16 cellular contexts compared by ENCODE assay signal in genomic region chr6:31353508-31353907, GRCh38. TPM values are rescaled to one million over a fixed set of nuclear protein-coding genes. Genes with fewer than 3 reads are reported as not detected.
DNase-seq lines count a peak whose midpoint lies in the region; ATAC-seq and TF ChIP-seq lines count a peak whose summit lies in the region.
"Had no signal": no experiment of that assay in that cellular context is flagged by ENCODE, and none has a peak within 500 bp of the region (broad histone marks: within the 10 kb centered on the region; RNA-seq: fewer than 3 reads in every experiment).

No MANE protein-coding gene starts in this region.

- H3K9me3 ChIP-seq in A673 (ENCODE audit: low read depth, low read length, poor library complexity, severe bottlenecking), result no peaks in the 10 kb centered on the region
- H3K9me3 ChIP-seq: MG63, thyroid gland had no signal

- H3K36me3 ChIP-seq in A673 (ENCODE audit: insufficient read depth, low read length, poor library complexity, severe bottlenecking), result no peaks in the 10 kb centered on the region
- H3K36me3 ChIP-seq: MG63, thyroid gland had no signal

- H3K27ac ChIP-seq in A673 (ENCODE audit: low read depth, low read length, poor library complexity, severe bottlenecking) (no peak overlapping the region), coronary artery (no peak overlapping the region)
- H3K27ac ChIP-seq: thyroid gland had no signal

- ATAC-seq in activated CD8-positive, alpha-beta memory T cell treated with anti-CD3 and anti-CD28 coated beads, Interleukin-2, amount 10 ng/mL, durations not matched to agents 7 days and 5 days, result no peak
- no peak for ATAC-seq in activated T-helper 17 cell treated with anti-CD3 and anti-CD28 coated beads, Interleukin-2, amount 50 U/mL, for 72 hours (replicated peaks)
- ATAC-seq in natural killer cell, result no peak
- ATAC-seq: left colon, WTC11 had no signal

- no TSS peak for BruUV-seq in A673 (replicated peaks; lab: Mats Ljungman, UMichigan)

- intact Hi-C loops in natural killer cell (cut with micrococcal nuclease), result loop anchor here (10.0 kb wide), 1 partner anchor 739 kb away; the partner anchor contains the start of genes MRPS18B and PPP1R10
- intact Hi-C loops in A673 (cut with micrococcal nuclease; ENCODE audit: unreplicated experiment), result no loop called here

- H3K27ac Mint-ChIP-seq in activated CD8-positive, alpha-beta memory T cell treated with anti-CD3 and anti-CD28 coated beads, Interleukin-2, amount 10 ng/mL, durations not matched to agents 7 days and 5 days, result peak overlapping the region; percentile 24
- H3K27ac Mint-ChIP-seq in activated T-helper 17 cell treated with anti-CD3 and anti-CD28 coated beads, Interleukin-2, amount 50 U/mL, for 72 hours, result peak overlapping the region; percentile 74
- H3K27ac Mint-ChIP-seq in natural killer cell, result peak overlapping the region; percentile 100
- H3K27ac Mint-ChIP-seq: WTC11 had no signal

- in situ Hi-C loops in G401 (cut with HindIII; ENCODE audit: low sequenced_read_pairs), result no loop called here

- peaks cover 49% of the 10 kb centered on the region for H3K4me1 Mint-ChIP-seq in activated CD8-positive, alpha-beta memory T cell treated with anti-CD3 and anti-CD28 coated beads, Interleukin-2, amount 10 ng/mL, durations not matched to agents 7 days and 5 days
- peaks cover 52% of the 10 kb centered on the region for H3K4me1 Mint-ChIP-seq in activated T-helper 17 cell treated with anti-CD3 and anti-CD28 coated beads, Interleukin-2, amount 50 U/mL, for 72 hours
- peaks cover 67 to 79% of the 10 kb centered on the region in 2 donors for H3K4me1 Mint-ChIP-seq in natural killer cell

- no peaks in the 10 kb centered on the region for H3K9me3 Mint-ChIP-seq in activated CD8-positive, alpha-beta memory T cell treated with anti-CD3 and anti-CD28 coated beads, Interleukin-2, amount 10 ng/mL, durations not matched to agents 7 days and 5 days (ENCODE audit: low read depth)
- H3K9me3 Mint-ChIP-seq in activated T-helper 17 cell treated with anti-CD3 and anti-CD28 coated beads, Interleukin-2, amount 50 U/mL, for 72 hours, result no peaks in the 10 kb centered on the region
- H3K9me3 Mint-ChIP-seq in natural killer cell, result no peaks in the 10 kb centered on the region
- H3K9me3 Mint-ChIP-seq: WTC11 had no signal

- no peaks in the 10 kb centered on the region for H3K27me3 Mint-ChIP-seq in activated CD8-positive, alpha-beta memory T cell treated with anti-CD3 and anti-CD28 coated beads, Interleukin-2, amount 10 ng/mL, durations not matched to agents 7 days and 5 days
- H3K27me3 Mint-ChIP-seq in activated T-helper 17 cell treated with anti-CD3 and anti-CD28 coated beads, Interleukin-2, amount 50 U/mL, for 72 hours, result no peaks in the 10 kb centered on the region
- H3K27me3 Mint-ChIP-seq in natural killer cell (ENCODE audit: low read depth in 2 of 2), result no peaks in the 10 kb centered on the region

- H3K4me3 Mint-ChIP-seq in activated CD8-positive, alpha-beta memory T cell treated with anti-CD3 and anti-CD28 coated beads, Interleukin-2, amount 10 ng/mL, durations not matched to agents 7 days and 5 days, result peak overlapping the region; percentile 99
- H3K4me3 Mint-ChIP-seq in activated T-helper 17 cell treated with anti-CD3 and anti-CD28 coated beads, Interleukin-2, amount 50 U/mL, for 72 hours, result peak overlapping the region; percentile 87
- peak overlapping the region; percentile 97 for H3K4me3 Mint-ChIP-seq in natural killer cell
- H3K4me3 Mint-ChIP-seq: WTC11 had no signal

- peaks cover 35% of the 10 kb centered on the region for H3K27me3 ChIP-seq in A673 (replicated peaks; ENCODE audit: insufficient read depth, low read depth, low read length, poor library complexity)
- H3K27me3 ChIP-seq: thyroid gland had no signal

- H3K4me3 ChIP-seq in GM12875 (ENCODE audit: low read depth, low read length), result peak overlapping the region; percentile 28
- H3K4me3 ChIP-seq in A673 (ENCODE audit: low read depth, low read length, poor library complexity, severe bottlenecking), result no peak overlapping the region
- H3K4me3 ChIP-seq in coronary artery, result no peak overlapping the region
- H3K4me3 ChIP-seq: MG63, thyroid gland had no signal

- peaks cover 6% of the 10 kb centered on the region for H3K4me1 ChIP-seq in A673 (ENCODE audit: insufficient read depth, low read length, poor library complexity, severe bottlenecking)

- DNase-seq in activated CD8-positive, alpha-beta memory T cell treated with anti-CD3 and anti-CD28 coated beads, Interleukin-2, amount 10 ng/mL, durations not matched to agents 7 days and 5 days, result no peak
- DNase-seq in activated CD8-positive, alpha-beta memory T cell treated with anti-CD3 and anti-CD28 coated beads, Interleukin-2, amount 50 U/mL, for 4 hours, result no peak
- DNase-seq in natural killer cell, result no peak
- DNase-seq in A673 (ENCODE audit: low spot score), result no peak
- no peak for DNase-seq in G401 (ENCODE audit: low spot score)
- no peak for DNase-seq in coronary artery (ENCODE audit: low spot score)
- DNase-seq: Calu3; effector CD4-positive, alpha-beta T cell; GF-D8; left colon; MG63; NCI-H774; thyroid gland had no signal

- H3K36me3 Mint-ChIP-seq in activated CD8-positive, alpha-beta memory T cell treated with anti-CD3 and anti-CD28 coated beads, Interleukin-2, amount 10 ng/mL, durations not matched to agents 7 days and 5 days, result peaks cover 50% of the 10 kb centered on the region
- peaks cover 60% of the 10 kb centered on the region for H3K36me3 Mint-ChIP-seq in activated T-helper 17 cell treated with anti-CD3 and anti-CD28 coated beads, Interleukin-2, amount 50 U/mL, for 72 hours (ENCODE audit: low read depth)
- H3K36me3 Mint-ChIP-seq in natural killer cell, result peaks cover 31% of the 10 kb centered on the region

- POLR2A ChIA-PET in A673 (lab: Charles Lee; ENCODE audit: low non-redundant PET), result interaction anchor here (0.7 kb wide), 1 partner anchor 67 kb away, joined by 13 read pairs; no protein-coding TSS in a partner anchor

- TF ChIP-seq CTCF in GM12875 (IDR thresholded peaks at IDR 0.05; ENCODE audit: borderline replicate concordance, insufficient read depth, low read depth, low read length), result no peak
- no peak for TF ChIP-seq CTCF in natural killer cell (IDR thresholded peaks at IDR 0.05)
- no peak for TF ChIP-seq CTCF in A673 (conservative IDR thresholded peaks at IDR 0.05; ENCODE audit: low read depth, low read length)
- no peak for TF ChIP-seq CTCF in coronary artery (IDR thresholded peaks at IDR 0.05)

- CTCF ChIA-PET in activated CD8-positive, alpha-beta memory T cell treated with anti-CD3 and anti-CD28 coated beads, Interleukin-2, amount 10 ng/mL, durations not matched to agents 7 days and 5 days (lab: Charles Lee), result interaction anchor here (3.2 kb wide), 1 partner anchor 13 kb away, joined by 12 read pairs; no protein-coding TSS in a partner anchor
- CTCF ChIA-PET in A673 (lab: Charles Lee), result interaction anchor here (0.6 kb wide), 1 partner anchor 248 kb away, joined by 5 read pairs; no protein-coding TSS in a partner anchor

RNA-seq across cellular contexts. Expression of gene HLA-B, which starts 3.5 kb away (rescaled TPM):
- total RNA-seq in activated CD8-positive, alpha-beta memory T cell treated with anti-CD3 and anti-CD28 coated beads, Interleukin-2, amount 10 ng/mL, durations not matched to agents 7 days and 5 days, result 1,000 to 10,000 TPM; 4,786 to 5,045 TPM
- 1,000 to 10,000 TPM; 3,089 to 4,180 TPM for total RNA-seq in activated T-helper 17 cell treated with anti-CD3 and anti-CD28 coated beads, Interleukin-2, amount 50 U/mL, for 72 hours
- total RNA-seq in natural killer cell, result over 10,000 TPM in 2 of 3 donors, 1,000 to 10,000 TPM in 1; 9,586 to 11,061 (median 11,048) TPM
- 27.3 and 29.9 TPM in 2 replicates for total RNA-seq in A673 (2021)
- total RNA-seq in G401 (2014; rRNA removed; shearing (Covaris generic)), result 9.0 and 25.4 TPM in 2 replicates

RNA-seq across cellular contexts. Expression of gene MICA, which starts 49.9 kb away (rescaled TPM):
- total RNA-seq in activated CD8-positive, alpha-beta memory T cell treated with anti-CD3 and anti-CD28 coated beads, Interleukin-2, amount 10 ng/mL, durations not matched to agents 7 days and 5 days, result 10 to 100 TPM; 15.6 to 24.7 TPM
- 10 to 100 TPM; 11.6 to 16.2 TPM for total RNA-seq in activated T-helper 17 cell treated with anti-CD3 and anti-CD28 coated beads, Interleukin-2, amount 50 U/mL, for 72 hours
- total RNA-seq in natural killer cell, result 10 to 100 TPM in 2 of 3 donors, 1 to 10 TPM in 1; 9.3 to 19.7 (median 11.4) TPM
- 31.6 and 41.2 TPM in 2 replicates for total RNA-seq in A673 (2021)
- 40.3 and 44.1 TPM in 2 replicates for total RNA-seq in G401 (2014; rRNA removed; shearing (Covaris generic))

Comparison
In these comparisons a context has a peak if more than half of its experiments do, and no peak if none do; other contexts are left out.
1. H3K27ac Mint-ChIP-seq: peak in every context shown above with its lines; median percentile 100 in natural killer cell; 74 in activated T-helper 17 cell treated with anti-CD3 and anti-CD28 coated beads, Interleukin-2, amount 50 U/mL, for 72 hours; 24 in activated CD8-positive, alpha-beta memory T cell treated with anti-CD3 and anti-CD28 coated beads, Interleukin-2, amount 10 ng/mL, durations not matched to agents 7 days and 5 days.
2. RNA of gene HLA-B, which starts 3.5 kb away (total RNA-seq): 9,586 to 11,061 TPM in natural killer cell, 4,786 to 5,045 TPM in activated CD8-positive, alpha-beta memory T cell treated with anti-CD3 and anti-CD28 coated beads, Interleukin-2, amount 10 ng/mL, durations not matched to agents 7 days and 5 days and 3,089 to 4,180 TPM in activated T-helper 17 cell treated with anti-CD3 and anti-CD28 coated beads, Interleukin-2, amount 50 U/mL, for 72 hours; 27.3 to 29.9 TPM in A673 and 9.0 to 25.4 TPM in G401; every median in the first group is over 100 times any median in the second.
3. Peak in every context shown above with its lines, with median percentiles within 50 percentile points of each other: H3K4me3 Mint-ChIP-seq.